8 cellular contexts compared by ENCODE assay signal in genomic region chr20:2840138-2840966, GRCh38. TPM values are rescaled to one million over a fixed set of nuclear protein-coding genes. Genes with fewer than 3 reads are reported as not detected.
DNase-seq lines count a peak whose midpoint lies in the region; ATAC-seq and TF ChIP-seq lines count a peak whose summit lies in the region.

PCED1A (minus strand) TSS chr20:2840655; CDS start chr20:2839912, 743 bp downstream.
VPS16 (plus strand) TSS chr20:2840745; CDS start chr20:2840775, 30 bp downstream.

- peaks cover 6 to 27% (median 10%) of the 10 kb centered on the region in 3 donors for H3K4me1 Mint-ChIP-seq in IgD-negative memory B cell
- peaks cover 32% of the 10 kb centered on the region for H3K4me1 Mint-ChIP-seq in activated T-helper 1 cell treated with anti-CD3 and anti-CD28 coated beads, Interleukin-12 subunit alpha, Interleukin-12 subunit beta, Interleukin-2, Interleukin-4 antibody, amounts not matched to agents 30 ng/mL and 10 ng/mL and 1 ng/mL, durations not matched to agents 14 hours and 24 hours and 36 hours (ENCODE audit: low read depth)
- peaks cover 30 to 55% of the 10 kb centered on the region in 2 donors for H3K4me1 Mint-ChIP-seq in natural killer cell

- no peak for TF ChIP-seq CTCF in fibroblast of mammary gland (conservative IDR thresholded peaks at IDR 0.05; ENCODE audit: control insufficient read depth, insufficient read depth, low read depth, low read length)
- no peak for TF ChIP-seq CTCF in natural killer cell (IDR thresholded peaks at IDR 0.05)

- H3K36me3 Mint-ChIP-seq in IgD-negative memory B cell (peaks cover 2% of the 10 kb centered on the region), natural killer cell (no peaks in the 10 kb centered on the region)
- H3K36me3 Mint-ChIP-seq in activated T-helper 1 cell treated with anti-CD3 and anti-CD28 coated beads, Interleukin-12 subunit alpha, Interleukin-12 subunit beta, Interleukin-2, Interleukin-4 antibody, amounts not matched to agents 30 ng/mL and 10 ng/mL and 1 ng/mL, durations not matched to agents 14 hours and 24 hours and 36 hours (ENCODE audit: low read depth): peaks cover 26% of the 10 kb centered on the region

- H3K4me3 Mint-ChIP-seq in IgD-negative memory B cell (peak within 1 kb of the TSS; percentile 85 to 98 (median 94)), natural killer cell (peak within 1 kb of the TSS; percentile 94)
- peak within 1 kb of the TSS; percentile 92 for H3K4me3 Mint-ChIP-seq in activated T-helper 1 cell treated with anti-CD3 and anti-CD28 coated beads, Interleukin-12 subunit alpha, Interleukin-12 subunit beta, Interleukin-2, Interleukin-4 antibody, amounts not matched to agents 30 ng/mL and 10 ng/mL and 1 ng/mL, durations not matched to agents 14 hours and 24 hours and 36 hours

- H3K4me3 ChIP-seq in fibroblast of mammary gland (ENCODE audit: control insufficient read depth, low read depth, low read length): peak within 1 kb of the TSS; percentile 85

- DNase-seq in DMS153 treated with DMSO at 0.1 percent for 48 hours (lab: John Stamatoyannopoulos, UW; ENCODE audit: unreplicated experiment) (peak; percentile 40), RPMI7951 (ENCODE audit: low read depth) (peak; percentile 91), fibroblast of mammary gland (ENCODE audit: low read depth) (peak; percentile 82), natural killer cell (peak; percentile 90)
- DNase-seq in activated T-helper 1 cell treated with anti-CD3 and anti-CD28 coated beads, Interleukin-12 subunit alpha, Interleukin-12 subunit beta, Interleukin-2, Interleukin-4 antibody, amounts not matched to agents 30 ng/mL and 10 ng/mL and 1 ng/mL, durations not matched to agents 14 hours and 24 hours and 36 hours (ENCODE audit: low spot score): peak; percentile 86
- peak; percentile 87 for DNase-seq in stimulated activated naive CD4-positive, alpha-beta T cell treated with Interleukin-2 at 50 U/mL for 16 hours (lab: John Stamatoyannopoulos, UW)

- intact Hi-C loops in activated T-helper 1 cell treated with anti-CD3 and anti-CD28 coated beads, Interleukin-12 subunit alpha, Interleukin-12 subunit beta, Interleukin-2, Interleukin-4 antibody, amounts not matched to agents 30 ng/mL and 10 ng/mL and 1 ng/mL, durations not matched to agents 14 hours and 24 hours and 36 hours (cut with micrococcal nuclease): loop anchor here (1.0 kb wide), 2 partner anchors 8 to 33 kb away; partner anchors contain the start of gene PTPRA
- intact Hi-C loops in natural killer cell (cut with micrococcal nuclease): loop anchor here (1.0 to 2.0 kb wide), 2 partner anchors 12 to 32 kb away; partner anchors contain the start of gene PTPRA

- H3K9me3 Mint-ChIP-seq in IgD-negative memory B cell (no peaks in the 10 kb centered on the region), natural killer cell (no peaks in the 10 kb centered on the region)
- no peaks in the 10 kb centered on the region for H3K9me3 Mint-ChIP-seq in activated T-helper 1 cell treated with anti-CD3 and anti-CD28 coated beads, Interleukin-12 subunit alpha, Interleukin-12 subunit beta, Interleukin-2, Interleukin-4 antibody, amounts not matched to agents 30 ng/mL and 10 ng/mL and 1 ng/mL, durations not matched to agents 14 hours and 24 hours and 36 hours

- H3K27me3 Mint-ChIP-seq in IgD-negative memory B cell: no peaks in the 10 kb centered on the region
- H3K27me3 Mint-ChIP-seq in activated T-helper 1 cell treated with anti-CD3 and anti-CD28 coated beads, Interleukin-12 subunit alpha, Interleukin-12 subunit beta, Interleukin-2, Interleukin-4 antibody, amounts not matched to agents 30 ng/mL and 10 ng/mL and 1 ng/mL, durations not matched to agents 14 hours and 24 hours and 36 hours (ENCODE audit: insufficient read depth): no peaks in the 10 kb centered on the region
- H3K27me3 Mint-ChIP-seq in natural killer cell (ENCODE audit: low read depth in 2 of 2): no peaks in the 10 kb centered on the region

- peak; percentile 95 for ATAC-seq in GM21529 (IDR thresholded peaks at IDR 0.05; ENCODE audit: unreplicated experiment)
- peak; percentile 95 to 97 (median 96) for ATAC-seq in natural killer cell

- peak within 1 kb of the TSS in 2 of 3 donors; percentile 87 to 88 for H3K27ac Mint-ChIP-seq in IgD-negative memory B cell
- peak within 1 kb of the TSS; percentile 88 for H3K27ac Mint-ChIP-seq in activated T-helper 1 cell treated with anti-CD3 and anti-CD28 coated beads, Interleukin-12 subunit alpha, Interleukin-12 subunit beta, Interleukin-2, Interleukin-4 antibody, amounts not matched to agents 30 ng/mL and 10 ng/mL and 1 ng/mL, durations not matched to agents 14 hours and 24 hours and 36 hours
- H3K27ac Mint-ChIP-seq in natural killer cell: peak within 1 kb of the TSS; percentile 81 to 95

RNA-seq across cellular contexts. Expression of gene PCED1A, which starts in this region (rescaled TPM):
- polyA plus RNA-seq in IgD-negative memory B cell: 18.2 TPM
- 18.9 and 31.5 TPM in 2 replicates for total RNA-seq in RPMI7951 (2014; rRNA removed; shearing (Covaris generic))
- 24.0 and 27.9 TPM in 2 replicates for total RNA-seq in activated T-helper 1 cell treated with anti-CD3 and anti-CD28 coated beads, Interleukin-12 subunit alpha, Interleukin-12 subunit beta, Interleukin-2, Interleukin-4 antibody, amounts not matched to agents 30 ng/mL and 10 ng/mL and 1 ng/mL, durations not matched to agents 14 hours and 24 hours and 36 hours
- total RNA-seq in natural killer cell: 10 to 100 TPM; 70.3 to 76.5 (median 71.1) TPM

RNA-seq across cellular contexts. Expression of gene VPS16, which starts in this region (rescaled TPM):
- 22.4 TPM for polyA plus RNA-seq in IgD-negative memory B cell
- total RNA-seq in RPMI7951 (2014; rRNA removed; shearing (Covaris generic)): 58.4 and 63.7 TPM in 2 replicates
- total RNA-seq in activated T-helper 1 cell treated with anti-CD3 and anti-CD28 coated beads, Interleukin-12 subunit alpha, Interleukin-12 subunit beta, Interleukin-2, Interleukin-4 antibody, amounts not matched to agents 30 ng/mL and 10 ng/mL and 1 ng/mL, durations not matched to agents 14 hours and 24 hours and 36 hours: 46.0 and 48.9 TPM in 2 replicates
- 100 to 1,000 TPM; 108 to 118 (median 109) TPM for total RNA-seq in natural killer cell

Comparison
In these comparisons a context has a peak if more than half of its experiments do, and no peak if none do; other contexts are left out.
1. Peak in every context shown above with its lines: DNase-seq, ATAC-seq and H3K4me3 ChIP-seq.
2. DNase-seq: peak in every context shown above with its lines; median percentile 91 in RPMI7951; 90 in natural killer cell; 87 in stimulated activated naive CD4-positive, alpha-beta T cell treated with Interleukin-2 at 50 U/mL for 16 hours; 86 in activated T-helper 1 cell treated with anti-CD3 and anti-CD28 coated beads, Interleukin-12 subunit alpha, Interleukin-12 subunit beta, Interleukin-2, Interleukin-4 antibody, amounts not matched to agents 30 ng/mL and 10 ng/mL and 1 ng/mL, durations not matched to agents 14 hours and 24 hours and 36 hours; 82 in fibroblast of mammary gland; 40 in DMS153 treated with DMSO at 0.1 percent for 48 hours.